ENCODE assay signal across 6 cellular contexts in the genomic region with DNA sequence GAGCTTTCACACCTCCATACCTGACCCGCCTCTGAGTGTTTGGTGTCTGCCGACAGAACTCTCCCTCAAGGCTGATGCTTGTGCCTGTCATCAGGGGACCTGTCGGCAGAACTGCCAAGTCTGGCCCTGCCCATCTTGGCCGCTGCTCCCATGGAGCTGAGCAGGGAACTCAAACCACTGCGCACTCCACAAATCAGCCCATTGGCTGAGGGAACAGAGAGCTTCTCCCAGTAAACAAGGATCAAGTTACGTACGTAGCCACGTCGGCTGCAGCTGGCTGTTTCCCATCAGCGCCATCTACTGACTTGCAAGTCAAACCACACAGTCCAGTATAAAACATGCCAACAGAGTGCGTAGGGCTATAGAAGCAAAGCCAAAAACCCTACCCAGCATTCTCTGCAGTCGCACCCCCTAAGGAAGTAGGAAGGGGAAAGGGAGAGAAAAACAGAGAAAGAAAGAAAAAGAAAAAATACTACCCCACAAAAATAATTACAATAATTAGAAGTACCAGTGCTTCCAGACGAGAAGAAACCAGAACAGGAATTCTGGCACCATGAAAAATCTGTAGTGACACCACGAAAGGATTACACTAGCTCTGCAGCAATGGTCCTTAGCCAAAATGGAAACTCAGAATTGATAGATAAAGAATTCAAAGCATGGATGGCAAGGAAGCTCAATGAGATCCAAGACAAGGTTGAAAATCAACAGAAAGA. TPM values are rescaled to one million over a fixed set of nuclear protein-coding genes. Genes with fewer than 3 reads are reported as not detected.
A peak's percentile ranks its signal among the peaks of the same experiment; 100 is the strongest.
DNase-seq lines count a peak whose midpoint lies in the region; ATAC-seq lines count a peak whose summit lies in the region.

No MANE protein-coding gene starts in this region.

- no peak overlapping the region for H3K27ac ChIP-seq in SJCRH30

- no peak for ATAC-seq in HG03039 (IDR thresholded peaks at IDR 0.05; ENCODE audit: unreplicated experiment)
- no peak for ATAC-seq in HG02852 (IDR thresholded peaks at IDR 0.05; ENCODE audit: unreplicated experiment)

- no peaks in the 10 kb centered on the region for H3K27me3 ChIP-seq in SJCRH30

- no peaks in the 10 kb centered on the region for H3K4me1 ChIP-seq in SJCRH30

- DNase-seq in activated T-cell treated with anti-CD3 and anti-CD28 coated beads, Interleukin-2, amount 50 U/mL, for 48 hours: peak; percentile 18 to 19
- DNase-seq in activated T-cell treated with anti-CD3 and anti-CD28 coated beads, Interleukin-2, amount 50 U/mL, for 1 hour: no peak
- peak; percentile 83 to 89 for DNase-seq in SJCRH30
- DNase-seq in iPS DF 19.7 (ENCODE audit: low read depth, low spot score): peak; percentile 81

- no peaks in the 10 kb centered on the region for H3K36me3 ChIP-seq in SJCRH30

- H3K4me3 ChIP-seq in SJCRH30: no peak overlapping the region

- no peaks in the 10 kb centered on the region for H3K9me3 ChIP-seq in SJCRH30 (replicated peaks)

RNA-seq across cellular contexts. Expression of gene KRTAP13-1, which starts 13.1 kb away (rescaled TPM):
- total RNA-seq in SJCRH30 (2014; rRNA removed; shearing (Covaris generic)): not detected in 2 replicates

RNA-seq across cellular contexts. Expression of gene KRTAP13-3, which starts 16.8 kb away (rescaled TPM):
- total RNA-seq in SJCRH30 (2014; rRNA removed; shearing (Covaris generic)): not detected in 2 replicates

RNA-seq across cellular contexts. Expression of gene KRTAP13-4, which starts 21.1 kb away (rescaled TPM):
- not detected in 2 replicates for total RNA-seq in SJCRH30 (2014; rRNA removed; shearing (Covaris generic))

RNA-seq across cellular contexts. Expression of gene KRTAP15-1, which starts 31.1 kb away (rescaled TPM):
- not detected in 2 replicates for total RNA-seq in SJCRH30 (2014; rRNA removed; shearing (Covaris generic))

RNA-seq across cellular contexts. Expression of gene KRTAP13-2, which starts 36.9 kb away (rescaled TPM):
- total RNA-seq in SJCRH30 (2014; rRNA removed; shearing (Covaris generic)): not detected in 2 replicates
